ENCODE assay signal across 1 cellular context in genomic region chr12:7189398-7190267, GRCh38.
TF ChIP-seq lines count a peak whose summit lies in the region.

TSS of gene PEX5 (plus strand) at chr12:7189686. CDS start at chr12:7190378, 692 bp downstream.

TF ChIP-seq in HepG2, 621 proteins besides CTCF, POLR2A, EP300 and RAD21 (continued from another document and continues in another):
- TF ChIP-seq ZGPAT (CRISPR knock-in tag; IDR thresholded peaks at IDR 0.05): no peak
- TF ChIP-seq ZKSCAN8 (CRISPR knock-in tag; IDR thresholded peaks at IDR 0.05; ENCODE audit: borderline replicate concordance): no peak
- peak; percentile 61 for TF ChIP-seq AGO2 (optimal IDR thresholded peaks at IDR 0.05; ENCODE audit: low read depth, low read length)
- TF ChIP-seq HNRNPK (IDR thresholded peaks at IDR 0.05; ENCODE audit: low read depth, low read length, poor library complexity, severe bottlenecking): peak; percentile 43
- TF ChIP-seq ZNF317 (CRISPR knock-in tag; IDR thresholded peaks at IDR 0.05): no peak
- TF ChIP-seq HNF4G (IDR thresholded peaks at IDR 0.05; ENCODE audit: borderline replicate concordance, low read depth, low read length): peak; percentile 3; the same call in 1 of the 2 replicates
- TF ChIP-seq HNF4G (CRISPR knock-in tag; IDR thresholded peaks at IDR 0.05; ENCODE audit: borderline replicate concordance, low read depth): no peak
- no peak for TF ChIP-seq ZNF83 (CRISPR knock-in tag; IDR thresholded peaks at IDR 0.05; ENCODE audit: borderline replicate concordance)
- no peak for TF ChIP-seq ZNF335 (CRISPR knock-in tag; IDR thresholded peaks at IDR 0.05)
- TF ChIP-seq TFDP1 (CRISPR knock-in tag; IDR thresholded peaks at IDR 0.05; ENCODE audit: borderline replicate concordance): no peak
- no peak for TF ChIP-seq HOXA7 (CRISPR knock-in tag; IDR thresholded peaks at IDR 0.05)
- no peak for TF ChIP-seq MIER2 (CRISPR knock-in tag; IDR thresholded peaks at IDR 0.05)
- TF ChIP-seq HMG20B (CRISPR knock-in tag; conservative IDR thresholded peaks at IDR 0.05): no peak
- no peak for TF ChIP-seq TERF1 (CRISPR knock-in tag; IDR thresholded peaks at IDR 0.05)
- no peak for TF ChIP-seq PAWR (CRISPR knock-in tag; IDR thresholded peaks at IDR 0.05; ENCODE audit: borderline replicate concordance)
- TF ChIP-seq FOXP1 (IDR thresholded peaks at IDR 0.05): no peak
- TF ChIP-seq FOXP1 (CRISPR knock-in tag; IDR thresholded peaks at IDR 0.05): no peak
- TF ChIP-seq ZNF354B (CRISPR knock-in tag; IDR thresholded peaks at IDR 0.05): no peak
- TF ChIP-seq LCORL (IDR thresholded peaks at IDR 0.05): no peak
- no peak for TF ChIP-seq LCORL (CRISPR knock-in tag; IDR thresholded peaks at IDR 0.05)
- no peak for TF ChIP-seq ZNF850 (CRISPR knock-in tag; conservative IDR thresholded peaks at IDR 0.05)
- TF ChIP-seq PRDM10 (CRISPR knock-in tag; IDR thresholded peaks at IDR 0.05; ENCODE audit: low read depth): no peak
- no peak for TF ChIP-seq ZNF136 (CRISPR knock-in tag; IDR thresholded peaks at IDR 0.05; ENCODE audit: low read depth)
- no peak for TF ChIP-seq ZBTB44 (CRISPR knock-in tag; IDR thresholded peaks at IDR 0.05)
- no peak for TF ChIP-seq ZNF251 (CRISPR knock-in tag; IDR thresholded peaks at IDR 0.05)
- peak; percentile 44; the same call in 1 of the 2 replicates for TF ChIP-seq ZMYM4 (CRISPR knock-in tag; IDR thresholded peaks at IDR 0.05)
- no peak for TF ChIP-seq ZNF737 (CRISPR knock-in tag; IDR thresholded peaks at IDR 0.05; ENCODE audit: borderline replicate concordance)
- TF ChIP-seq DZIP1 (CRISPR knock-in tag; IDR thresholded peaks at IDR 0.05): no peak
- no peak for TF ChIP-seq ZC3H4 (CRISPR knock-in tag; IDR thresholded peaks at IDR 0.05; ENCODE audit: borderline replicate concordance)
- TF ChIP-seq ZMYM2 (CRISPR knock-in tag; IDR thresholded peaks at IDR 0.05): 0 out of 2 replicates have a peak, but pooled peaks have one; percentile 37
- TF ChIP-seq U2AF2 (IDR thresholded peaks at IDR 0.05; ENCODE audit: low read depth, low read length): no peak
- no peak for TF ChIP-seq FOXM1 (CRISPR knock-in tag; IDR thresholded peaks at IDR 0.05)
- no peak for TF ChIP-seq SNAPC4 (CRISPR knock-in tag; IDR thresholded peaks at IDR 0.05)
- TF ChIP-seq ZNF605 (CRISPR knock-in tag; IDR thresholded peaks at IDR 0.05): peak; percentile 49; the same call in 1 of the 2 replicates
- no peak for TF ChIP-seq IKZF4 (CRISPR knock-in tag; IDR thresholded peaks at IDR 0.05; ENCODE audit: borderline replicate concordance, low read depth, not compliant biosample characterization)
- no peak for TF ChIP-seq ZNF607 (CRISPR knock-in tag; IDR thresholded peaks at IDR 0.05; ENCODE audit: borderline replicate concordance)
- TF ChIP-seq HOMEZ (CRISPR knock-in tag; IDR thresholded peaks at IDR 0.05; ENCODE audit: low read depth): no peak
